Comparison of ENCODE assay signal across 8 cellular contexts in genomic region chr19:1856698-1857603, GRCh38. TPM values are rescaled to one million over a fixed set of nuclear protein-coding genes. Genes with fewer than 3 reads are reported as not detected.
A peak's percentile ranks its signal among the peaks of the same experiment; 100 is the strongest.
DNase-seq lines count a peak whose midpoint lies in the region; ATAC-seq, FAIRE-seq and TF ChIP-seq lines count a peak whose summit lies in the region.

No MANE protein-coding gene starts in this region.

- TF ChIP-seq CTCF in K562 (IDR thresholded peaks at IDR 0.05 in 2 of 3, conservative IDR thresholded peaks at IDR 0.05 in 1 of 3; ENCODE audit: insufficient read depth in 2 of 3, low read depth in 1 of 3, low read length in 3 of 3) (no peak), sigmoid colon (IDR thresholded peaks at IDR 0.05) (no peak)

- 0 out of 2 replicates have a peak, but pooled peaks have one; percentile 29 for TF ChIP-seq POLR2A in K562 (conservative IDR thresholded peaks at IDR 0.05)
- TF ChIP-seq POLR2A in sigmoid colon (IDR thresholded peaks at IDR 0.05): peak in 1 of 2 donors; percentile 79

- H3K9ac ChIP-seq in SK-N-MC (ENCODE audit: insufficient read length): no peak overlapping the region
- H3K9ac ChIP-seq in K562 (ENCODE audit: insufficient read depth in 1 of 2, low read depth in 2 of 2, low read length in 2 of 2): peak overlapping the region; percentile 83 to 97

- no peaks in the 10 kb centered on the region for H3K9me3 ChIP-seq in SK-N-MC (ENCODE audit: low read depth, low read length)
- H3K9me3 ChIP-seq in K562 (replicated peaks; ENCODE audit: control insufficient read depth, insufficient read depth, low read depth, low read length): no peaks in the 10 kb centered on the region
- no peaks in the 10 kb centered on the region for H3K9me3 ChIP-seq in sigmoid colon

- H3K79me2 ChIP-seq in K562 (ENCODE audit: control insufficient read depth, insufficient read depth, low read length): peaks cover 99% of the 10 kb centered on the region

- TF ChIP-seq RAD21 in K562 (CRISPR knock-in tag; conservative IDR thresholded peaks at IDR 0.05 in 1 of 2, IDR thresholded peaks at IDR 0.05 in 1 of 2): no peak

- 0 out of 2 replicates have a peak overlapping the region, but pooled peaks have one; percentile 25 for H3K27ac ChIP-seq in SK-N-MC
- H3K27ac ChIP-seq in K562 (ENCODE audit: extremely low read depth, low read depth, low read length): peak overlapping the region; percentile 90
- H3K27ac ChIP-seq in sigmoid colon: peak overlapping the region; percentile 82 to 84 (median 83)

- intact Hi-C loops in K562 (cut with micrococcal nuclease): no loop called here
- intact Hi-C loops in sigmoid colon (cut with DNase I): no loop called here

- no TSS peak for BruUV-seq in K562 (replicated peaks; lab: Mats Ljungman, UMichigan)

- in situ Hi-C loops in K562 (cut with MboI): no loop called here

- peak; percentile 96 for FAIRE-seq in K562 (lab: Jason Lieb, UNC)

- TF ChIP-seq EP300 in K562 (IDR thresholded peaks at IDR 0.05; ENCODE audit: low read length) (0 out of 2 replicates have a peak, but pooled peaks have one; percentile 14), sigmoid colon (IDR thresholded peaks at IDR 0.05) (no peak)

- WGBS in K562 (ENCODE audit: insufficient coverage, low coverage, missing lambda C conversion rate): 0% methylated on average over 44 of the region's 73 CpGs
- 1% methylated on average over 72 to 73 of the region's 73 CpGs for WGBS in sigmoid colon, 2 donors

- H3K9me1 ChIP-seq in K562 (ENCODE audit: control insufficient read depth, insufficient read depth, low read length): peaks cover 5% of the 10 kb centered on the region

- CTCF ChIA-PET in K562 (lab: Yijun Ruan, JAX; ENCODE audit: low intra/inter-chr PET ratio): no interaction called here

- H3K4me3 ChIP-seq in SK-N-MC (no peak overlapping the region), K562 (peak overlapping the region; percentile 57), iPS-11a (ENCODE audit: low read depth, low read length) (peak overlapping the region; percentile 27), sigmoid colon (peak overlapping the region; percentile 23 to 52 (median 48))

- peaks cover 75 to 99% of the 10 kb centered on the region in 2 experiments for H3K4me1 ChIP-seq in K562 (replicated peaks in 1 of 2; ENCODE audit: control insufficient read depth in 2 of 2, insufficient read depth in 2 of 2, low read length in 2 of 2)
- peaks cover 0 to 100% (median 86%) of the 10 kb centered on the region in 4 donors for H3K4me1 ChIP-seq in sigmoid colon

- peak overlapping the region; percentile 58 for H2AFZ ChIP-seq in K562 (ENCODE audit: low read depth, low read length)

- DNase-seq in Ammon's horn (ENCODE audit: low spot score) (peak; percentile 75), HCEC 1CT (peak; percentile 83), SK-N-MC (ENCODE audit: low read depth, low spot score) (no peak), K562 (ENCODE audit: extremely low read depth in 1 of 4, low spot score in 3 of 4) (peak; percentile 59 to 95 (median 74)), sigmoid colon (peak; percentile 90)

- peak overlapping the region; percentile 85 for H3K4me2 ChIP-seq in K562 (ENCODE audit: insufficient read depth, low read length)

- H4K20me1 ChIP-seq in K562 (replicated peaks; ENCODE audit: control insufficient read depth, insufficient read depth, low read length): peaks cover 30% of the 10 kb centered on the region

- H3K36me3 ChIP-seq in SK-N-MC (ENCODE audit: insufficient read depth, low read length) (0 out of 2 replicates have a peak, but pooled peaks cover 4% of the 10 kb centered on the region), K562 (ENCODE audit: control insufficient read depth, insufficient read depth, low read length) (peaks cover 20% of the 10 kb centered on the region; the same call in 1 of the 3 replicates), sigmoid colon (no peaks in the 10 kb centered on the region)

- POLR2A ChIA-PET in K562 (lab: Yijun Ruan, JAX): interaction anchor here (0.6 to 5.2 kb wide), 12 partner anchors 8 to 554 kb away, joined by 3 to 46 read pairs (median 5); no protein-coding TSS in a partner anchor

- ATAC-seq in K562: peak; percentile 70
- no peak for ATAC-seq in HG02885 (IDR thresholded peaks at IDR 0.05; ENCODE audit: poor library complexity, unreplicated experiment)
- ATAC-seq in GM19328 (IDR thresholded peaks at IDR 0.05; ENCODE audit: unreplicated experiment): no peak

- H3K27me3 ChIP-seq in K562 (ENCODE audit: control insufficient read depth in 2 of 2, insufficient read depth in 2 of 2, low read length in 2 of 2) (no peaks in the 10 kb centered on the region), sigmoid colon (peaks cover 1 to 72% (median 30%) of the 10 kb centered on the region in 3 donors)

RNA-seq across cellular contexts. Expression of gene KLF16, which starts 6.4 kb away (rescaled TPM):
- 5.8 and 14.0 TPM in 2 replicates for total RNA-seq in K562 (2011; cell fraction: chromatin; rRNA removed; ENCODE audit: low replicate concordance)
- total RNA-seq in K562 (2011; cell fraction: nucleolus; rRNA removed): 11.7 and 16.7 TPM in 2 replicates
- 6.4 and 7.5 TPM in 2 replicates for total RNA-seq in K562 (2011; cell fraction: nucleoplasm; rRNA removed)
- total RNA-seq in K562 (2014; rRNA removed): 15.5 and 22.0 TPM in 2 replicates
- 3.4 and 3.8 TPM in 2 replicates for total RNA-seq in K562 (2014; rRNA removed; fragmentation: Illumina TruSeq; extraction: Trizol)
- total RNA-seq in K562 (2015; rRNA removed; fragmentation: Illumina TruSeq; extraction: Trizol): 7.9 and 9.4 TPM in 2 replicates
- total RNA-seq in K562 (2021): 59.1 and 60.4 TPM in 2 replicates
- polyA plus RNA-seq in K562 (2011; rRNA removed): 3.7 and 4.8 TPM in 2 replicates
- polyA plus RNA-seq in K562 (2011; cell fraction: cytosol; rRNA removed): 7.1 and 44.8 TPM in 2 replicates
- polyA plus RNA-seq in K562 (2011; cell fraction: nucleus; rRNA removed): 14.2 and 29.1 TPM in 2 replicates
- 20.8 and 23.7 TPM in 2 replicates for polyA plus RNA-seq in K562 (2012)
- polyA plus RNA-seq in K562 (2014; fragmentation: Illumina TruSeq; extraction: Trizol): 6.8 and 13.1 TPM in 2 replicates
- polyA plus RNA-seq in K562 (2014; fragmentation: Nextera tagmentation; extraction: Ambion mirVana): under 1 TPM; 0.04 to 0.10 TPM
- polyA plus RNA-seq in K562 (2014; rRNA removed): 15.4 and 27.5 TPM in 2 replicates
- polyA minus RNA-seq in K562 (2011; rRNA and poly(A)+ RNA removed): 1.0 and 1.3 TPM in 2 replicates
- 15.0 and 25.4 TPM in 2 replicates for polyA minus RNA-seq in K562 (2011; cell fraction: cytosol; rRNA and poly(A)+ RNA removed)
- 5.8 and 6.6 TPM in 2 replicates for polyA minus RNA-seq in K562 (2011; cell fraction: nucleus; rRNA and poly(A)+ RNA removed)
- 10 to 100 TPM in 1 of 4 donors, 1 to 10 TPM in 3; 2.1 to 10.3 (median 4.4) TPM for total RNA-seq in sigmoid colon
- 10 to 100 TPM in 2 of 3 donors, 1 to 10 TPM in 1; 8.4 to 20.5 (median 12.5) TPM for polyA plus RNA-seq in sigmoid colon

RNA-seq across cellular contexts. Expression of gene REXO1, which starts 8.7 kb away (rescaled TPM):
- 46.7 and 163 TPM in 2 replicates for total RNA-seq in K562 (2011; cell fraction: chromatin; rRNA removed; ENCODE audit: low replicate concordance)
- total RNA-seq in K562 (2011; cell fraction: nucleolus; rRNA removed): 112 and 114 TPM in 2 replicates
- 55.0 and 57.6 TPM in 2 replicates for total RNA-seq in K562 (2011; cell fraction: nucleoplasm; rRNA removed)
- total RNA-seq in K562 (2014; rRNA removed) (15.8 and 21.9 TPM in 2 replicates), K562 (2014; rRNA removed; fragmentation: Illumina TruSeq; extraction: Trizol) (3.5 and 4.5 TPM in 2 replicates), K562 (2015; rRNA removed; fragmentation: Illumina TruSeq; extraction: Trizol) (15.8 and 20.8 TPM in 2 replicates), K562 (2021) (52.4 and 63.3 TPM in 2 replicates), sigmoid colon (10 to 100 TPM in 2 of 4 donors, 1 to 10 TPM in 2; 8.6 to 61.8 (median 13.1) TPM)
- polyA plus RNA-seq in K562 (2011; rRNA removed) (14.6 and 21.5 TPM in 2 replicates), K562 (2014; fragmentation: Illumina TruSeq; extraction: Trizol) (16.7 and 40.7 TPM in 2 replicates), K562 (2014; fragmentation: Nextera tagmentation; extraction: Ambion mirVana) (under 1 TPM; 0.04 to 0.29 TPM), K562 (2014; rRNA removed) (31.0 and 50.1 TPM in 2 replicates), sigmoid colon (10 to 100 TPM in 2 of 3 donors, 1 to 10 TPM in 1; 9.0 to 34.6 (median 11.1) TPM)
- 17.4 and 27.3 TPM in 2 replicates for polyA plus RNA-seq in K562 (2011; cell fraction: cytosol; rRNA removed)
- polyA plus RNA-seq in K562 (2011; cell fraction: nucleus; rRNA removed): 56.5 and 100 TPM in 2 replicates
- 37.1 and 39.8 TPM in 2 replicates for polyA plus RNA-seq in K562 (2012)
- polyA minus RNA-seq in K562 (2011; rRNA and poly(A)+ RNA removed): 7.4 and 11.2 TPM in 2 replicates
- polyA minus RNA-seq in K562 (2011; cell fraction: cytosol; rRNA and poly(A)+ RNA removed): 23.8 and 34.7 TPM in 2 replicates
- 19.5 and 21.3 TPM in 2 replicates for polyA minus RNA-seq in K562 (2011; cell fraction: nucleus; rRNA and poly(A)+ RNA removed)

RNA-seq across cellular contexts. Expression of gene ABHD17A, which starts 28.3 kb away (rescaled TPM):
- 29.4 and 87.9 TPM in 2 replicates for total RNA-seq in K562 (2011; cell fraction: chromatin; rRNA removed; ENCODE audit: low replicate concordance)
- total RNA-seq in K562 (2011; cell fraction: nucleolus; rRNA removed): 61.7 and 67.8 TPM in 2 replicates
- total RNA-seq in K562 (2011; cell fraction: nucleoplasm; rRNA removed): 40.1 and 45.4 TPM in 2 replicates
- total RNA-seq in K562 (2014; rRNA removed): 135 and 157 TPM in 2 replicates
- total RNA-seq in K562 (2014; rRNA removed; fragmentation: Illumina TruSeq; extraction: Trizol): 0.93 and 1.5 TPM in 2 replicates
- total RNA-seq in K562 (2015; rRNA removed; fragmentation: Illumina TruSeq; extraction: Trizol): 18.9 and 26.5 TPM in 2 replicates
- total RNA-seq in K562 (2021): 84.2 and 87.7 TPM in 2 replicates
- 24.6 and 45.3 TPM in 2 replicates for polyA plus RNA-seq in K562 (2011; rRNA removed)
- polyA plus RNA-seq in K562 (2011; cell fraction: cytosol; rRNA removed): 54.2 and 174 TPM in 2 replicates
- 117 and 184 TPM in 2 replicates for polyA plus RNA-seq in K562 (2011; cell fraction: nucleus; rRNA removed)
- polyA plus RNA-seq in K562 (2012): 47.5 and 74.5 TPM in 2 replicates
- polyA plus RNA-seq in K562 (2014; fragmentation: Illumina TruSeq; extraction: Trizol): 3.6 and 16.9 TPM in 2 replicates
- under 1 TPM in 1 of 2 experiments, not detected in 1; 0.04 TPM for polyA plus RNA-seq in K562 (2014; fragmentation: Nextera tagmentation; extraction: Ambion mirVana)
- 95.1 and 99.0 TPM in 2 replicates for polyA plus RNA-seq in K562 (2014; rRNA removed)
- polyA minus RNA-seq in K562 (2011; rRNA and poly(A)+ RNA removed): 6.9 and 11.0 TPM in 2 replicates
- polyA minus RNA-seq in K562 (2011; cell fraction: cytosol; rRNA and poly(A)+ RNA removed): 26.1 and 39.4 TPM in 2 replicates
- polyA minus RNA-seq in K562 (2011; cell fraction: nucleus; rRNA and poly(A)+ RNA removed): 15.3 and 15.8 TPM in 2 replicates
- 10 to 100 TPM; 86.6 to 97.1 (median 92.7) TPM for total RNA-seq in sigmoid colon
- polyA plus RNA-seq in sigmoid colon: 10 to 100 TPM; 60.7 to 76.3 (median 69.4) TPM

RNA-seq across cellular contexts. Expression of gene ATP8B3, which starts 44.9 kb away (rescaled TPM):
- 40.7 and 89.4 TPM in 2 replicates for total RNA-seq in K562 (2011; cell fraction: chromatin; rRNA removed; ENCODE audit: low replicate concordance)
- 37.1 and 44.7 TPM in 2 replicates for total RNA-seq in K562 (2011; cell fraction: nucleolus; rRNA removed)
- 35.0 and 38.7 TPM in 2 replicates for total RNA-seq in K562 (2011; cell fraction: nucleoplasm; rRNA removed)
- total RNA-seq in K562 (2014; rRNA removed): 3.2 and 5.0 TPM in 2 replicates
- total RNA-seq in K562 (2014; rRNA removed; fragmentation: Illumina TruSeq; extraction: Trizol): 3.2 and 3.6 TPM in 2 replicates
- 3.8 and 4.3 TPM in 2 replicates for total RNA-seq in K562 (2015; rRNA removed; fragmentation: Illumina TruSeq; extraction: Trizol)
- 12.3 and 13.2 TPM in 2 replicates for total RNA-seq in K562 (2021)
- polyA plus RNA-seq in K562 (2011; rRNA removed): 8.3 and 13.2 TPM in 2 replicates
- 12.0 and 13.1 TPM in 2 replicates for polyA plus RNA-seq in K562 (2011; cell fraction: cytosol; rRNA removed)
- polyA plus RNA-seq in K562 (2011; cell fraction: nucleus; rRNA removed): 36.1 and 44.4 TPM in 2 replicates
- 5.6 and 7.6 TPM in 2 replicates for polyA plus RNA-seq in K562 (2012)
- polyA plus RNA-seq in K562 (2014; fragmentation: Illumina TruSeq; extraction: Trizol): 6.0 and 6.4 TPM in 2 replicates
- polyA plus RNA-seq in K562 (2014; fragmentation: Nextera tagmentation; extraction: Ambion mirVana): 1 to 10 TPM; 1.2 to 2.2 TPM
- 10.1 and 11.9 TPM in 2 replicates for polyA plus RNA-seq in K562 (2014; rRNA removed)
- polyA minus RNA-seq in K562 (2011; rRNA and poly(A)+ RNA removed): 9.7 and 10.4 TPM in 2 replicates
- polyA minus RNA-seq in K562 (2011; cell fraction: cytosol; rRNA and poly(A)+ RNA removed): 7.3 and 10.2 TPM in 2 replicates
- polyA minus RNA-seq in K562 (2011; cell fraction: nucleus; rRNA and poly(A)+ RNA removed): 5.4 and 7.0 TPM in 2 replicates
- 1 to 10 TPM in 1 of 4 donors, under 1 TPM in 3; under 0.01 to 3.9 (median 0.42) TPM for total RNA-seq in sigmoid colon
- under 1 TPM in 1 of 3 donors, not detected in 2; 0.96 TPM for polyA plus RNA-seq in sigmoid colon

RNA-seq across cellular contexts. Expression of gene ADAT3, which starts 48.2 kb away (rescaled TPM):
- total RNA-seq in K562 (2011; cell fraction: chromatin; rRNA removed; ENCODE audit: low replicate concordance): 6.3 and 20.5 TPM in 2 replicates
- 18.0 and 18.5 TPM in 2 replicates for total RNA-seq in K562 (2011; cell fraction: nucleolus; rRNA removed)
- 5.6 and 6.9 TPM in 2 replicates for total RNA-seq in K562 (2011; cell fraction: nucleoplasm; rRNA removed)
- total RNA-seq in K562 (2014; rRNA removed) (7.8 and 10.4 TPM in 2 replicates), K562 (2014; rRNA removed; fragmentation: Illumina TruSeq; extraction: Trizol) (not detected in 2 replicates), K562 (2015; rRNA removed; fragmentation: Illumina TruSeq; extraction: Trizol) (0.72 and 1.7 TPM in 2 replicates), K562 (2021) (15.1 and 15.6 TPM in 2 replicates), sigmoid colon (1 to 10 TPM in 2 of 4 donors, under 1 TPM in 2; 0.33 to 6.2 (median 1.5) TPM)
- polyA plus RNA-seq in K562 (2011; rRNA removed) (0.67 and 1.1 TPM in 2 replicates), K562 (2014; fragmentation: Illumina TruSeq; extraction: Trizol) (0.68 TPM in 1 of 2 replicates, not detected in the other), K562 (2014; fragmentation: Nextera tagmentation; extraction: Ambion mirVana) (not detected), K562 (2014; rRNA removed) (9.2 and 10.2 TPM in 2 replicates), sigmoid colon (10 to 100 TPM in 2 of 3 donors, 1 to 10 TPM in 1; 6.6 to 17.4 (median 13.2) TPM)
- 1.1 and 11.4 TPM in 2 replicates for polyA plus RNA-seq in K562 (2011; cell fraction: cytosol; rRNA removed)
- polyA plus RNA-seq in K562 (2011; cell fraction: nucleus; rRNA removed): 3.3 and 11.9 TPM in 2 replicates
- 6.8 and 6.9 TPM in 2 replicates for polyA plus RNA-seq in K562 (2012)
- polyA minus RNA-seq in K562 (2011; rRNA and poly(A)+ RNA removed): 0.18 and 0.21 TPM in 2 replicates
- polyA minus RNA-seq in K562 (2011; cell fraction: cytosol; rRNA and poly(A)+ RNA removed): 4.5 and 5.4 TPM in 2 replicates
- polyA minus RNA-seq in K562 (2011; cell fraction: nucleus; rRNA and poly(A)+ RNA removed): 2.1 and 3.4 TPM in 2 replicates

Comparison
In these comparisons a context has a peak if more than half of its experiments do, and no peak if none do; other contexts are left out.
1. H3K27ac ChIP-seq: peak in every context shown above with its lines; median percentile 90 in K562; 83 in sigmoid colon; 25 in SK-N-MC.